1 cellular context compared by ENCODE assay signal in the genomic region with DNA sequence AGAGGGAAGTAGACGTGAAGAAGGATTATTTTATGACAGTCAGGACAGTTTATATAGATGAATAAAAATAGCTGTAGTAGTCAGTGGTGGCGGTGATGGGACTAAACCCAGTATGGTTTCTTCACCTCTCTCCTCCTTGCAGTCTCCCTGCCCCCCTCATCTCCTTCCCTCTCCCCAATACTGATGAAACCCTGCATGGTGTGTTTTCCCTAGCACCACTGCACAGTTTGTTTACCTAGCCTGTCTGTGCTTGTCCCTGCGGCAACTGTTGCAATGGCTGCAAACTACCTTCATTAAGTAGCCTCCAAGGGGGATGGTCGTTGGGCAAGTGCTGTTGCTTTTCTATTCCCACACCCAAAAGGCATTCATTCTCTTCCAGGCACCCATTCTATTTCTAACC.
TF ChIP-seq lines count a peak whose summit lies in the region.

No MANE protein-coding gene starts in this region.

TF ChIP-seq in GM12878, 131 proteins besides CTCF, POLR2A, EP300 and RAD21:
- TF ChIP-seq POU2F2 (IDR thresholded peaks at IDR 0.05; ENCODE audit: borderline replicate concordance, low read depth, low read length) (no peak), ZNF24 (IDR thresholded peaks at IDR 0.05) (no peak), ZSCAN29 (IDR thresholded peaks at IDR 0.05) (no peak), TCF7 (IDR thresholded peaks at IDR 0.05; ENCODE audit: borderline replicate concordance) (no peak), NR2F1 (conservative IDR thresholded peaks at IDR 0.05) (no peak), SMAD5 (IDR thresholded peaks at IDR 0.05; ENCODE audit: low read depth) (no peak), POLR2AphosphoS5 (IDR thresholded peaks at IDR 0.05; ENCODE audit: low read length) (peak; percentile 40; the same call in 1 of the 2 replicates), SREBF2 (IDR thresholded peaks at IDR 0.05; ENCODE audit: low read length) (no peak)
